Comparison of ENCODE assay signal across 1 cellular context in the genomic region with DNA sequence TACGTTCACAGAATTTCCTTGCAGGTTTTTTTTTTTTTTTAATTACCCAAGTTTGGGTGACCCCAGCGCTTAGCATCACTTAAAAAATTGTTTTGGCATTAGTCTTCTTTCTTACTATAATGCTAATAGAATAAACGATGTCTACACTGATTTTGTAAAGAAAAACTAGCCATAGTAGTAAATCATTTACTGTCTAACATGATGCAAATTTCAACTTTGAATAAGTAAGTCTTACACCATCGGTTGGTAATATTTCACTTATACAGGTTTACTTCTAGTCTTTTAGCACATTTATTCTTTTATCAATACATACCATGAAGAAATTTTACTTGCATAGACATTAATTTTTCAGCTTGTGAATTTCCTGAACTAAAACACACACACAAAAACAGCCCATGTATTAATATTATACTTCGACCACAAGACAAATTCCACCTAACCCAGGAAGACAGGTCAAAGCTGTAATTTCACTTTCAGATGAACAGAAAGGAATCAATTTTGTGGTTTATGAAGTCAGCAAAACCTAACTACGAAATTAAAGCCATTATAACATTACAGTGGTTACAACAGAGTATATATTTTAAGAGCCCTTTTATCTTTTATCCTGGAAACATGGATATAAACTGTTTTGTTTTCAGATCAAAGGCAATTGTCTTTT.
TF ChIP-seq lines count a peak whose summit lies in the region.

No MANE protein-coding gene starts in this region.

TF ChIP-seq in liver, 16 proteins besides CTCF, POLR2A, EP300 and RAD21 (continued from another document):
- TF ChIP-seq HNF4A (conservative IDR thresholded peaks at IDR 0.05) (peak; percentile 53 to 66), JUND (IDR thresholded peaks at IDR 0.05) (no peak)
- TF ChIP-seq, protein P1, sequence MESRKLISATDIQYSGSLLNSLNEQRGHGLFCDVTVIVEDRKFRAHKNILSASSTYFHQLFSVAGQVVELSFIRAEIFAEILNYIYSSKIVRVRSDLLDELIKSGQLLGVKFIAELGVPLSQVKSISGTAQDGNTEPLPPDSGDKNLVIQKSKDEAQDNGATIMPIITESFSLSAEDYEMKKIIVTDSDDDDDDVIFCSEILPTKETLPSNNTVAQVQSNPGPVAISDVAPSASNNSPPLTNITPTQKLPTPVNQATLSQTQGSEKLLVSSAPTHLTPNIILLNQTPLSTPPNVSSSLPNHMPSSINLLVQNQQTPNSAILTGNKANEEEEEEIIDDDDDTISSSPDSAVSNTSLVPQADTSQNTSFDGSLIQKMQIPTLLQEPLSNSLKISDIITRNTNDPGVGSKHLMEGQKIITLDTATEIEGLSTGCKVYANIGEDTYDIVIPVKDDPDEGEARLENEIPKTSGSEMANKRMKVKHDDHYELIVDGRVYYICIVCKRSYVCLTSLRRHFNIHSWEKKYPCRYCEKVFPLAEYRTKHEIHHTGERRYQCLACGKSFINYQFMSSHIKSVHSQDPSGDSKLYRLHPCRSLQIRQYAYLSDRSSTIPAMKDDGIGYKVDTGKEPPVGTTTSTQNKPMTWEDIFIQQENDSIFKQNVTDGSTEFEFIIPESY (IDR thresholded peaks at IDR 0.05) = no peak
